ENCODE assay signal across 22 cellular contexts in genomic region chr1:47380699-47381098, GRCh38. TPM values are rescaled to one million over a fixed set of nuclear protein-coding genes. Genes with fewer than 3 reads are reported as not detected.
DNase-seq lines count a peak whose midpoint lies in the region; ATAC-seq, FAIRE-seq and TF ChIP-seq lines count a peak whose summit lies in the region.
"Had no signal": no experiment of that assay in that cellular context is flagged by ENCODE, and none has a peak within 500 bp of the region (broad histone marks: within the 10 kb centered on the region; RNA-seq: fewer than 3 reads in every experiment).

No MANE protein-coding gene starts in this region.

- H3K27me3 ChIP-seq in HepG2 (ENCODE audit: control insufficient read depth in 1 of 2, insufficient read depth in 2 of 2, low read length in 2 of 2) = no peaks in the 10 kb centered on the region
- no peaks in the 10 kb centered on the region for H3K27me3 ChIP-seq in prostate gland (replicated peaks; ENCODE audit: insufficient read depth)
- no peaks in the 10 kb centered on the region for H3K27me3 ChIP-seq in trophoblast cell (ENCODE audit: insufficient read depth, low read length)
- H3K27me3 ChIP-seq: BE2C had no signal

- FAIRE-seq in GM12891 (lab: Jason Lieb, UNC) = peak; percentile 31
- FAIRE-seq in HepG2 (lab: Jason Lieb, UNC) = peak; percentile 44
- FAIRE-seq: A204.1, D721Med, G401.6, GM12892, GM18507, HTR-8/SVneo had no signal

- H3K4ac ChIP-seq in trophoblast cell (ENCODE audit: low read depth, low read length) = no peak overlapping the region

- H3K27ac ChIP-seq in HepG2 (ENCODE audit: extremely low read length, insufficient read depth, low read length) (peak overlapping the region; percentile 55), prostate gland (no peak overlapping the region), trophoblast cell (ENCODE audit: low read depth, low read length) (no peak overlapping the region)

- H3K9ac ChIP-seq in HepG2 (ENCODE audit: insufficient read depth, low read depth, low read length) (no peak overlapping the region), trophoblast cell (ENCODE audit: low read length) (no peak overlapping the region)

- TF ChIP-seq POLR2A in GM12891 (IDR thresholded peaks at IDR 0.05; ENCODE audit: low read depth, low read length) (no peak), HepG2 (IDR thresholded peaks at IDR 0.05; ENCODE audit: insufficient read depth in 1 of 2, low read depth in 2 of 2, low read length in 2 of 2) (no peak), prostate gland (IDR thresholded peaks at IDR 0.05) (no peak)

- H3K36me3 ChIP-seq in HepG2 (replicated peaks in 1 of 2; ENCODE audit: control insufficient read depth in 1 of 2, insufficient read depth in 2 of 2, low read length in 2 of 2) (peaks cover 0 to 4% of the 10 kb centered on the region in 2 experiments; a peak in 1 of 5 replicates), prostate gland (no peaks in the 10 kb centered on the region), trophoblast cell (ENCODE audit: control insufficient read depth in 1 of 2, insufficient read depth in 2 of 2, low read length in 2 of 2) (peaks cover 0 to 4% of the 10 kb centered on the region in 2 experiments)
- H3K36me3 ChIP-seq: BE2C had no signal

- 82% methylated on average over 5 of the region's 5 CpGs for WGBS in HepG2 (ENCODE audit: low lambda C conversion rate)
- WGBS in prostate gland = 57% methylated on average over 5 of the region's 5 CpGs
- no CpG with 5 or more reads among the region's 5 CpGs for WGBS in trophoblast cell (ENCODE audit: extremely low coverage, insufficient coverage, insufficient read length)

- H3K79me2 ChIP-seq in HepG2 (ENCODE audit: insufficient read depth, low read length) (no peaks in the 10 kb centered on the region), trophoblast cell (ENCODE audit: control insufficient read depth, insufficient read depth, low read length, poor library complexity) (no peaks in the 10 kb centered on the region)

- TF ChIP-seq CTCF in LNCaP clone FGC (IDR thresholded peaks at IDR 0.05; ENCODE audit: control insufficient read depth, extremely low read depth, insufficient read depth) = no peak
- TF ChIP-seq CTCF in HepG2 (CRISPR knock-in tag; IDR thresholded peaks at IDR 0.05) = no peak
- TF ChIP-seq CTCF in prostate gland (IDR thresholded peaks at IDR 0.05) = no peak

- no peak overlapping the region for H4K91ac ChIP-seq in trophoblast cell (ENCODE audit: low read depth, low read length)

- no peak overlapping the region for H4K12ac ChIP-seq in trophoblast cell (ENCODE audit: low read depth, low read length)

- no peak overlapping the region for H2BK5ac ChIP-seq in trophoblast cell (ENCODE audit: low read depth, low read length, poor library complexity)

- no peak overlapping the region for H2BK12ac ChIP-seq in trophoblast cell (ENCODE audit: low read length)

- H4K8ac ChIP-seq in trophoblast cell (ENCODE audit: low read depth, low read length) = no peak overlapping the region

- H3K4me1 ChIP-seq in HepG2 (ENCODE audit: insufficient read depth, low read length) (peaks cover 78% of the 10 kb centered on the region), prostate gland (replicated peaks) (no peaks in the 10 kb centered on the region), trophoblast cell (ENCODE audit: control insufficient read depth in 1 of 2, insufficient read depth in 2 of 2, low read length in 2 of 2) (no peaks in the 10 kb centered on the region)
- H3K4me1 ChIP-seq: BE2C had no signal

- TF ChIP-seq EP300 in HepG2 (IDR thresholded peaks at IDR 0.05; ENCODE audit: low read depth in 2 of 2, low read length in 2 of 2) (peak in 1 of 2 experiments; percentile 60; a peak in 1 of 4 replicates), HepG2 (CRISPR knock-in tag; IDR thresholded peaks at IDR 0.05; ENCODE audit: borderline replicate concordance) (peak; percentile 23; the same call in 1 of the 2 replicates)

- CTCF ChIA-PET in HepG2 (lab: Yijun Ruan, JAX; ENCODE audit: low intra/inter-chr PET ratio, low total read pairs) = no interaction called here

- H3K79me1 ChIP-seq in trophoblast cell (ENCODE audit: low read length) = no peaks in the 10 kb centered on the region

- H3K4me3 ChIP-seq in LNCaP clone FGC (ENCODE audit: low read depth, low read length) = no peak overlapping the region
- H3K4me3 ChIP-seq in HepG2 (replicated peaks in 1 of 3; ENCODE audit: insufficient read depth in 1 of 3, low read depth in 2 of 3, low read length in 3 of 3) = no peak overlapping the region
- H3K4me3 ChIP-seq in prostate gland = no peak overlapping the region
- H3K4me3 ChIP-seq in trophoblast cell (ENCODE audit: low read depth, low read length) = no peak overlapping the region

- no peak overlapping the region for H2AK5ac ChIP-seq in trophoblast cell (ENCODE audit: low read length)

- ATAC-seq in HepG2 (peak; percentile 57), HG03280 (IDR thresholded peaks at IDR 0.05; ENCODE audit: unreplicated experiment) (no peak)
- ATAC-seq: HCT116 had no signal

- H2AFZ ChIP-seq in HepG2 (ENCODE audit: low read length) (no peak overlapping the region), trophoblast cell (ENCODE audit: insufficient read depth, low read length, poor library complexity) (no peak overlapping the region)

- no peak overlapping the region for H2BK120ac ChIP-seq in trophoblast cell (ENCODE audit: insufficient read depth, low read length, poor library complexity)

- intact Hi-C loops in HepG2 (cut with micrococcal nuclease; ENCODE audit: unreplicated experiment) = no loop called here
- intact Hi-C loops in prostate gland (cut with DNase I) = no loop called here

- POLR2A ChIA-PET in HepG2 (lab: Yijun Ruan, JAX) = no interaction called here

- TF ChIP-seq RAD21 in HepG2 (CRISPR knock-in tag; IDR thresholded peaks at IDR 0.05) = no peak

- in situ Hi-C loops in HepG2 (cut with HindIII; ENCODE audit: extremely low pct_ligation_motif_present, low pct_unique_long_range_greater_than_20kb) = no loop called here

- H3K18ac ChIP-seq in trophoblast cell (ENCODE audit: low read length) = no peak overlapping the region

- DNase-seq in GM12891 (ENCODE audit: insufficient read length, low spot score) (no peak), LNCaP clone FGC (ENCODE audit: low read depth) (peak; percentile 97), HepG2 (ENCODE audit: low spot score) (peak; percentile 72), prostate gland (ENCODE audit: low spot score) (peak; percentile 48), trophoblast cell (no peak)
- no peak for DNase-seq in stimulated activated CD4-positive, alpha-beta T cell treated with anti-CD3 and anti-CD28 coated beads, Interleukin-2, amount 100 ng/mL, for 48 hours
- DNase-seq: ACHN; BE2C; C1 segment of cervical spinal cord; Caco-2; CD4-positive, alpha-beta T cell; GOT3; H7; HFFc6 had no signal

- H3K4me2 ChIP-seq in HepG2 (ENCODE audit: low read depth, low read length) (no peak overlapping the region), trophoblast cell (ENCODE audit: low read length) (no peak overlapping the region)

- H3K9me3 ChIP-seq in HepG2 (ENCODE audit: low read length) (no peaks in the 10 kb centered on the region), prostate gland (no peaks in the 10 kb centered on the region), trophoblast cell (ENCODE audit: insufficient read depth, low read depth, low read length) (no peaks in the 10 kb centered on the region)
- H3K9me3 ChIP-seq: BE2C, Caco-2 had no signal

- no peak overlapping the region for H3K14ac ChIP-seq in trophoblast cell (ENCODE audit: low read length)

- BruUV-seq in HepG2 (replicated peaks; lab: Mats Ljungman, UMichigan) = no TSS peak

- no peak overlapping the region for H3K23ac ChIP-seq in trophoblast cell (ENCODE audit: low read length)

- H4K20me1 ChIP-seq in HepG2 (ENCODE audit: insufficient read depth, low read length) = no peaks in the 10 kb centered on the region

RNA-seq across cellular contexts. Expression of gene FOXE3, which starts 35.4 kb away (rescaled TPM):
- polyA plus RNA-seq in GM12891 (2012; ENCODE audit: low read depth, missing spikeins) = not detected
- total RNA-seq in HepG2 (2016; rRNA removed; fragmentation: Illumina TruSeq; extraction: Trizol) (not detected in 2 replicates), prostate gland (under 1 TPM in 1 of 2 donors, not detected in 1; 0.28 TPM)
- not detected in 2 replicates for total RNA-seq in HepG2 (2016; cell fraction: cytosol; rRNA removed; fragmentation: Illumina TruSeq; extraction: Trizol; ENCODE audit: low read depth)
- not detected in 2 replicates for total RNA-seq in HepG2 (2016; cell fraction: insoluble cytoplasmic fraction; rRNA removed; fragmentation: Illumina TruSeq; extraction: Trizol)
- not detected in 2 replicates for total RNA-seq in HepG2 (2016; cell fraction: membrane; rRNA removed; fragmentation: Illumina TruSeq; extraction: Trizol)
- not detected in 2 replicates for total RNA-seq in HepG2 (2016; cell fraction: nucleus; rRNA removed; fragmentation: Illumina TruSeq; extraction: Trizol)
- polyA plus RNA-seq in HepG2 (2011; rRNA removed) = not detected in 2 replicates
- polyA plus RNA-seq in HepG2 (2011; cell fraction: cytosol; rRNA removed) = not detected in 2 replicates
- not detected in 2 replicates for polyA plus RNA-seq in HepG2 (2011; cell fraction: nucleus; rRNA removed)
- not detected in 2 replicates for polyA plus RNA-seq in HepG2 (2012)
- polyA plus RNA-seq in HepG2 (2016; cell fraction: cytosol; fragmentation: Illumina TruSeq; extraction: Trizol; ENCODE audit: low read depth) = not detected in 2 replicates
- not detected in 2 replicates for polyA plus RNA-seq in HepG2 (2016; cell fraction: insoluble cytoplasmic fraction; fragmentation: Illumina TruSeq; extraction: Trizol; ENCODE audit: low read depth)
- polyA plus RNA-seq in HepG2 (2016; cell fraction: membrane; fragmentation: Illumina TruSeq; extraction: Trizol; ENCODE audit: low read depth) = not detected in 2 replicates
- not detected in 2 replicates for polyA plus RNA-seq in HepG2 (2016; cell fraction: nucleus; fragmentation: Illumina TruSeq; extraction: Trizol; ENCODE audit: insufficient read depth, low read depth)
- polyA minus RNA-seq in HepG2 (2011; rRNA and poly(A)+ RNA removed; ENCODE audit: low replicate concordance) = not detected in 2 replicates
- polyA minus RNA-seq in HepG2 (2011; cell fraction: cytosol; rRNA and poly(A)+ RNA removed) = not detected in 2 replicates
- polyA minus RNA-seq in HepG2 (2011; cell fraction: nucleus; rRNA and poly(A)+ RNA removed) = not detected in 2 replicates
- 5.3 and 6.7 TPM in 2 replicates for polyA plus RNA-seq in trophoblast cell (2013)
- total RNA-seq: Caco-2; CD4-positive, alpha-beta T cell; HFFc6 had no signal

RNA-seq across cellular contexts. Expression of gene CMPK1, which starts 47.1 kb away (rescaled TPM):
- 72.4 TPM for polyA plus RNA-seq in GM12891 (2012; ENCODE audit: low read depth, missing spikeins)
- total RNA-seq in HepG2 (2016; rRNA removed; fragmentation: Illumina TruSeq; extraction: Trizol) (92.0 and 134 TPM in 2 replicates), prostate gland (100 to 1,000 TPM in 1 of 2 donors, 10 to 100 TPM in 1; 54.9 to 152 TPM)
- total RNA-seq in HepG2 (2016; cell fraction: cytosol; rRNA removed; fragmentation: Illumina TruSeq; extraction: Trizol; ENCODE audit: low read depth) = 33.7 and 40.2 TPM in 2 replicates
- 91.0 and 135 TPM in 2 replicates for total RNA-seq in HepG2 (2016; cell fraction: insoluble cytoplasmic fraction; rRNA removed; fragmentation: Illumina TruSeq; extraction: Trizol)
- total RNA-seq in HepG2 (2016; cell fraction: membrane; rRNA removed; fragmentation: Illumina TruSeq; extraction: Trizol) = 89.3 and 112 TPM in 2 replicates
- 51.7 and 54.2 TPM in 2 replicates for total RNA-seq in HepG2 (2016; cell fraction: nucleus; rRNA removed; fragmentation: Illumina TruSeq; extraction: Trizol)
- 26.7 and 38.3 TPM in 2 replicates for polyA plus RNA-seq in HepG2 (2011; rRNA removed)
- 13.3 and 21.6 TPM in 2 replicates for polyA plus RNA-seq in HepG2 (2011; cell fraction: cytosol; rRNA removed)
- 5.0 and 9.2 TPM in 2 replicates for polyA plus RNA-seq in HepG2 (2011; cell fraction: nucleus; rRNA removed)
- polyA plus RNA-seq in HepG2 (2012) = 71.2 and 92.2 TPM in 2 replicates
- 59.4 and 61.0 TPM in 2 replicates for polyA plus RNA-seq in HepG2 (2016; cell fraction: cytosol; fragmentation: Illumina TruSeq; extraction: Trizol; ENCODE audit: low read depth)
- polyA plus RNA-seq in HepG2 (2016; cell fraction: insoluble cytoplasmic fraction; fragmentation: Illumina TruSeq; extraction: Trizol; ENCODE audit: low read depth) = 147 and 152 TPM in 2 replicates
- 101 and 114 TPM in 2 replicates for polyA plus RNA-seq in HepG2 (2016; cell fraction: membrane; fragmentation: Illumina TruSeq; extraction: Trizol; ENCODE audit: low read depth)
- 63.3 and 71.3 TPM in 2 replicates for polyA plus RNA-seq in HepG2 (2016; cell fraction: nucleus; fragmentation: Illumina TruSeq; extraction: Trizol; ENCODE audit: insufficient read depth, low read depth)
- 7.4 and 16.8 TPM in 2 replicates for polyA minus RNA-seq in HepG2 (2011; rRNA and poly(A)+ RNA removed; ENCODE audit: low replicate concordance)
- 46.4 and 47.8 TPM in 2 replicates for polyA minus RNA-seq in HepG2 (2011; cell fraction: cytosol; rRNA and poly(A)+ RNA removed)
- 21.9 and 24.1 TPM in 2 replicates for polyA minus RNA-seq in HepG2 (2011; cell fraction: nucleus; rRNA and poly(A)+ RNA removed)
- 57.8 and 58.5 TPM in 2 replicates for polyA plus RNA-seq in trophoblast cell (2013)

RNA-seq across cellular contexts. Expression of gene FOXD2, which starts 57.1 kb away (rescaled TPM):
- 0.05 TPM for polyA plus RNA-seq in GM12891 (2012; ENCODE audit: low read depth, missing spikeins)
- 0.07 and 0.09 TPM in 2 replicates for total RNA-seq in HepG2 (2016; rRNA removed; fragmentation: Illumina TruSeq; extraction: Trizol)
- 0.09 TPM in 1 of 2 replicates, not detected in the other for total RNA-seq in HepG2 (2016; cell fraction: cytosol; rRNA removed; fragmentation: Illumina TruSeq; extraction: Trizol; ENCODE audit: low read depth)
- 0.04 and 0.09 TPM in 2 replicates for total RNA-seq in HepG2 (2016; cell fraction: insoluble cytoplasmic fraction; rRNA removed; fragmentation: Illumina TruSeq; extraction: Trizol)
- 0.09 and 0.10 TPM in 2 replicates for total RNA-seq in HepG2 (2016; cell fraction: membrane; rRNA removed; fragmentation: Illumina TruSeq; extraction: Trizol)
- 0.06 TPM in 1 of 2 replicates, not detected in the other for total RNA-seq in HepG2 (2016; cell fraction: nucleus; rRNA removed; fragmentation: Illumina TruSeq; extraction: Trizol)
- 0.01 and 0.03 TPM in 2 replicates for polyA plus RNA-seq in HepG2 (2011; rRNA removed)
- polyA plus RNA-seq in HepG2 (2011; cell fraction: cytosol; rRNA removed) = 0.03 and 0.04 TPM in 2 replicates
- 0.03 and 0.10 TPM in 2 replicates for polyA plus RNA-seq in HepG2 (2011; cell fraction: nucleus; rRNA removed)
- 0.29 and 0.32 TPM in 2 replicates for polyA plus RNA-seq in HepG2 (2012)
- polyA plus RNA-seq in HepG2 (2016; cell fraction: cytosol; fragmentation: Illumina TruSeq; extraction: Trizol; ENCODE audit: low read depth) = 0.02 TPM in 1 of 2 replicates, not detected in the other
- 0.05 and 0.13 TPM in 2 replicates for polyA plus RNA-seq in HepG2 (2016; cell fraction: insoluble cytoplasmic fraction; fragmentation: Illumina TruSeq; extraction: Trizol; ENCODE audit: low read depth)
- polyA plus RNA-seq in HepG2 (2016; cell fraction: membrane; fragmentation: Illumina TruSeq; extraction: Trizol; ENCODE audit: low read depth) = not detected in 2 replicates
- 0.09 TPM in 1 of 2 replicates, not detected in the other for polyA plus RNA-seq in HepG2 (2016; cell fraction: nucleus; fragmentation: Illumina TruSeq; extraction: Trizol; ENCODE audit: insufficient read depth, low read depth)
- 0.23 TPM in 1 of 2 replicates, not detected in the other for polyA minus RNA-seq in HepG2 (2011; rRNA and poly(A)+ RNA removed; ENCODE audit: low replicate concordance)
- polyA minus RNA-seq in HepG2 (2011; cell fraction: cytosol; rRNA and poly(A)+ RNA removed) = not detected in 2 replicates
- polyA minus RNA-seq in HepG2 (2011; cell fraction: nucleus; rRNA and poly(A)+ RNA removed) = 0.12 TPM in 1 of 2 replicates, not detected in the other
- total RNA-seq in prostate gland = 1 to 10 TPM; 1.2 to 1.8 TPM
- 0.01 TPM in 1 of 2 replicates, not detected in the other for polyA plus RNA-seq in trophoblast cell (2013)

Comparison
In these comparisons a context has a peak if more than half of its experiments do, and no peak if none do; other contexts are left out.
1. DNase-seq: peak in LNCaP clone FGC (single experiment), HepG2 (single experiment) and prostate gland (single experiment); none in GM12891 (single experiment), trophoblast cell (0 of 2) and stimulated activated CD4-positive, alpha-beta T cell treated with anti-CD3 and anti-CD28 coated beads, Interleukin-2, amount 100 ng/mL, for 48 hours (0 of 2).